Comparison of ENCODE assay signal across 21 cellular contexts in the genomic region with DNA sequence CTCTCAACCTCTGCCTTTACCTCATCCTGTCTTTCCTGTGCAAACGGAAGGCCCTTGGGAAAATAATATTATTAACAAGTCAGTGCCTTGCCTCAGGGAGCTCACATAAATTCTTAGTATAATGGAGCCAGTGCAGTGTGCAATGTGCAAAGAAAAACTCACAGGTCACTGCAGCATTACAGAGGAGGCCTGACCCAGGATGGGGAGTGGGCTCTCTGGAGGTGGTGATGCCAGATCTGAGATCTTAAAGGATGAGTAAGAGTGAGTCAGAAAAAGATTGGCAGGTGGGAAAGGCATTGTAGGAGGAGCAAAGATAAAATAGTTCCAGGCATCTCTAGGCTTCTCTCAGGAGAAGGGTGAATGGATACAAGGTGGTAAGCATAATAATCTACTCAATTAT.
"Had no signal": no experiment of that assay in that cellular context is flagged by ENCODE, and none has a peak within 500 bp of the region (broad histone marks: within the 10 kb centered on the region; RNA-seq: fewer than 3 reads in every experiment).

No MANE protein-coding gene starts in this region.

- ATAC-seq: activated naive CD4-positive, alpha-beta T cell treated with anti-CD3 and anti-CD28 coated beads, Interleukin-2, amount 50 U/mL, for 72 hours; heart left ventricle; left lung; naive thymus-derived CD8-positive, alpha-beta T cell had no signal

- DNase-seq: activated CD4-positive, alpha-beta memory T cell treated with anti-CD3 and anti-CD28 coated beads, Interleukin-2, amount 10 ng/mL, durations not matched to agents 7 days and 5 days; activated CD4-positive, alpha-beta T cell treated with anti-CD3 and anti-CD28 coated beads for 4 hours; activated gamma-delta T cell; activated T-cell treated with anti-CD3 and anti-CD28 coated beads, Interleukin-2, amount 50 U/mL, for 48 hours; amygdala; brain microvascular endothelial cell; cerebellar nuclear complex; effector memory CD4-positive, alpha-beta T cell; heart left ventricle; left lung; mammary epithelial cell; naive thymus-derived CD8-positive, alpha-beta T cell; nucleus accumbens; stimulated activated CD4-positive, alpha-beta T cell treated with anti-CD3 and anti-CD28 coated beads, Interleukin-15, amount 100 ng/mL, for 24 hours; stimulated activated CD4-positive, alpha-beta T cell treated with anti-CD3 and anti-CD28 coated beads, Interleukin-4, amount 100 ng/mL, for 1 hour; stimulated activated naive CD4-positive, alpha-beta T cell; T-helper 2 cell; transverse colon had no signal

- H3K4me1 ChIP-seq: left lung, transverse colon had no signal

- H3K36me3 ChIP-seq: brain microvascular endothelial cell, left lung, transverse colon had no signal

- FAIRE-seq: frontal cortex had no signal

- H3K4me3 ChIP-seq: heart left ventricle, left lung, transverse colon had no signal

- H3K27ac ChIP-seq: brain microvascular endothelial cell, epithelial cell of prostate, heart left ventricle, left lung, transverse colon had no signal

- H3K27me3 ChIP-seq: brain microvascular endothelial cell, heart left ventricle, left lung, transverse colon had no signal
